ENCODE assay signal across 1 cellular context in the genomic region with DNA sequence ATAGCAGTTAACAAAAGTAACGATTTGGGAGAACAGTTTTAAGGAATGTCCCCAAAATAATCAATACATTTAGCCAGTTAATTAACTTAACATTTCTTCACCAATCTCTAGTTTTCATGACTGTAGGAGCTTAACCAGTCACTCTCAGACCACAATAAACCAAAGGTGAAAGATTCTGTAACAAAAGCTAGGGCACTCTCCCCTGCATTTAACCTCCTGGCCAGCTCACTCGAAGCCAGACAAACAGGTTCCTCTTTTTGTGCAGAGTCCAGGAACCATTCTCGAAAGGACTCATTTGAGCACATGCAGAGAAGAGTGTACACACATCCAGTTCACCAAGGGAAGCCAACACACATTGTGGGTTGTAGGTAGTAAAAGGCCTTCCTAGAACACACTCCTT.
TF ChIP-seq lines count a peak whose summit lies in the region.

No MANE protein-coding gene starts in this region.

TF ChIP-seq in GM12878, 131 proteins besides CTCF, POLR2A, EP300 and RAD21 (continued from another document and continues in another):
- no peak for TF ChIP-seq PAX5 (IDR thresholded peaks at IDR 0.05; ENCODE audit: borderline replicate concordance, low read depth, low read length)
- no peak for TF ChIP-seq RBBP5 (conservative IDR thresholded peaks at IDR 0.05)
- peak in 1 of 2 experiments; percentile 52; a peak in 3 of 4 replicates for TF ChIP-seq IKZF2 (IDR thresholded peaks at IDR 0.05)
- no peak for TF ChIP-seq BRCA1 (IDR thresholded peaks at IDR 0.05; ENCODE audit: low read depth, low read length)
- TF ChIP-seq, protein P1, sequence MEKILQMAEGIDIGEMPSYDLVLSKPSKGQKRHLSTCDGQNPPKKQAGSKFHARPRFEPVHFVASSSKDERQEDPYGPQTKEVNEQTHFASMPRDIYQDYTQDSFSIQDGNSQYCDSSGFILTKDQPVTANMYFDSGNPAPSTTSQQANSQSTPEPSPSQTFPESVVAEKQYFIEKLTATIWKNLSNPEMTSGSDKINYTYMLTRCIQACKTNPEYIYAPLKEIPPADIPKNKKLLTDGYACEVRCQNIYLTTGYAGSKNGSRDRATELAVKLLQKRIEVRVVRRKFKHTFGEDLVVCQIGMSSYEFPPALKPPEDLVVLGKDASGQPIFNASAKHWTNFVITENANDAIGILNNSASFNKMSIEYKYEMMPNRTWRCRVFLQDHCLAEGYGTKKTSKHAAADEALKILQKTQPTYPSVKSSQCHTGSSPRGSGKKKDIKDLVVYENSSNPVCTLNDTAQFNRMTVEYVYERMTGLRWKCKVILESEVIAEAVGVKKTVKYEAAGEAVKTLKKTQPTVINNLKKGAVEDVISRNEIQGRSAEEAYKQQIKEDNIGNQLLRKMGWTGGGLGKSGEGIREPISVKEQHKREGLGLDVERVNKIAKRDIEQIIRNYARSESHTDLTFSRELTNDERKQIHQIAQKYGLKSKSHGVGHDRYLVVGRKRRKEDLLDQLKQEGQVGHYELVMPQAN (conservative IDR thresholded peaks at IDR 0.05) = 0 out of 2 replicates have a peak, but pooled peaks have one; percentile 30
- TF ChIP-seq, protein P2, sequence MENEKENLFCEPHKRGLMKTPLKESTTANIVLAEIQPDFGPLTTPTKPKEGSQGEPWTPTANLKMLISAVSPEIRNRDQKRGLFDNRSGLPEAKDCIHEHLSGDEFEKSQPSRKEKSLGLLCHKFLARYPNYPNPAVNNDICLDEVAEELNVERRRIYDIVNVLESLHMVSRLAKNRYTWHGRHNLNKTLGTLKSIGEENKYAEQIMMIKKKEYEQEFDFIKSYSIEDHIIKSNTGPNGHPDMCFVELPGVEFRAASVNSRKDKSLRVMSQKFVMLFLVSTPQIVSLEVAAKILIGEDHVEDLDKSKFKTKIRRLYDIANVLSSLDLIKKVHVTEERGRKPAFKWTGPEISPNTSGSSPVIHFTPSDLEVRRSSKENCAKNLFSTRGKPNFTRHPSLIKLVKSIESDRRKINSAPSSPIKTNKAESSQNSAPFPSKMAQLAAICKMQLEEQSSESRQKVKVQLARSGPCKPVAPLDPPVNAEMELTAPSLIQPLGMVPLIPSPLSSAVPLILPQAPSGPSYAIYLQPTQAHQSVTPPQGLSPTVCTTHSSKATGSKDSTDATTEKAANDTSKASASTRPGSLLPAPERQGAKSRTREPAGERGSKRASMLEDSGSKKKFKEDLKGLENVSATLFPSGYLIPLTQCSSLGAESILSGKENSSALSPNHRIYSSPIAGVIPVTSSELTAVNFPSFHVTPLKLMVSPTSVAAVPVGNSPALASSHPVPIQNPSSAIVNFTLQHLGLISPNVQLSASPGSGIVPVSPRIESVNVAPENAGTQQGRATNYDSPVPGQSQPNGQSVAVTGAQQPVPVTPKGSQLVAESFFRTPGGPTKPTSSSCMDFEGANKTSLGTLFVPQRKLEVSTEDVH (IDR thresholded peaks at IDR 0.05; ENCODE audit: low read depth, partially characterized antibody) = no peak
- no peak for TF ChIP-seq MYB (IDR thresholded peaks at IDR 0.05; ENCODE audit: borderline replicate concordance, low read depth, low read length)
- no peak for TF ChIP-seq TAF1 (IDR thresholded peaks at IDR 0.05; ENCODE audit: borderline replicate concordance, low read depth, low read length)
- TF ChIP-seq GABPA (IDR thresholded peaks at IDR 0.05; ENCODE audit: low read depth) = no peak
- TF ChIP-seq, protein P3, sequence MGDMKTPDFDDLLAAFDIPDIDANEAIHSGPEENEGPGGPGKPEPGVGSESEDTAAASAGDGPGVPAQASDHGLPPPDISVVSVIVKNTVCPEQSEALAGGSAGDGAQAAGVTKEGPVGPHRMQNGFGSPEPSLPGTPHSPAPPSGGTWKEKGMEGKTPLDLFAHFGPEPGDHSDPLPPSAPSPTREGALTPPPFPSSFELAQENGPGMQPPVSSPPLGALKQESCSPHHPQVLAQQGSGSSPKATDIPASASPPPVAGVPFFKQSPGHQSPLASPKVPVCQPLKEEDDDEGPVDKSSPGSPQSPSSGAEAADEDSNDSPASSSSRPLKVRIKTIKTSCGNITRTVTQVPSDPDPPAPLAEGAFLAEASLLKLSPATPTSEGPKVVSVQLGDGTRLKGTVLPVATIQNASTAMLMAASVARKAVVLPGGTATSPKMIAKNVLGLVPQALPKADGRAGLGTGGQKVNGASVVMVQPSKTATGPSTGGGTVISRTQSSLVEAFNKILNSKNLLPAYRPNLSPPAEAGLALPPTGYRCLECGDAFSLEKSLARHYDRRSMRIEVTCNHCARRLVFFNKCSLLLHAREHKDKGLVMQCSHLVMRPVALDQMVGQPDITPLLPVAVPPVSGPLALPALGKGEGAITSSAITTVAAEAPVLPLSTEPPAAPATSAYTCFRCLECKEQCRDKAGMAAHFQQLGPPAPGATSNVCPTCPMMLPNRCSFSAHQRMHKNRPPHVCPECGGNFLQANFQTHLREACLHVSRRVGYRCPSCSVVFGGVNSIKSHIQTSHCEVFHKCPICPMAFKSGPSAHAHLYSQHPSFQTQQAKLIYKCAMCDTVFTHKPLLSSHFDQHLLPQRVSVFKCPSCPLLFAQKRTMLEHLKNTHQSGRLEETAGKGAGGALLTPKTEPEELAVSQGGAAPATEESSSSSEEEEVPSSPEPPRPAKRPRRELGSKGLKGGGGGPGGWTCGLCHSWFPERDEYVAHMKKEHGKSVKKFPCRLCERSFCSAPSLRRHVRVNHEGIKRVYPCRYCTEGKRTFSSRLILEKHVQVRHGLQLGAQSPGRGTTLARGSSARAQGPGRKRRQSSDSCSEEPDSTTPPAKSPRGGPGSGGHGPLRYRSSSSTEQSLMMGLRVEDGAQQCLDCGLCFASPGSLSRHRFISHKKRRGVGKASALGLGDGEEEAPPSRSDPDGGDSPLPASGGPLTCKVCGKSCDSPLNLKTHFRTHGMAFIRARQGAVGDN (IDR thresholded peaks at IDR 0.05) = peak; percentile 96
- TF ChIP-seq EGR1 (IDR thresholded peaks at IDR 0.05; ENCODE audit: borderline replicate concordance in 1 of 2, low read depth in 2 of 2, low read length in 2 of 2) = no peak
- no peak for TF ChIP-seq POU2F2 (IDR thresholded peaks at IDR 0.05; ENCODE audit: borderline replicate concordance, low read depth, low read length)
- TF ChIP-seq, protein P4, sequence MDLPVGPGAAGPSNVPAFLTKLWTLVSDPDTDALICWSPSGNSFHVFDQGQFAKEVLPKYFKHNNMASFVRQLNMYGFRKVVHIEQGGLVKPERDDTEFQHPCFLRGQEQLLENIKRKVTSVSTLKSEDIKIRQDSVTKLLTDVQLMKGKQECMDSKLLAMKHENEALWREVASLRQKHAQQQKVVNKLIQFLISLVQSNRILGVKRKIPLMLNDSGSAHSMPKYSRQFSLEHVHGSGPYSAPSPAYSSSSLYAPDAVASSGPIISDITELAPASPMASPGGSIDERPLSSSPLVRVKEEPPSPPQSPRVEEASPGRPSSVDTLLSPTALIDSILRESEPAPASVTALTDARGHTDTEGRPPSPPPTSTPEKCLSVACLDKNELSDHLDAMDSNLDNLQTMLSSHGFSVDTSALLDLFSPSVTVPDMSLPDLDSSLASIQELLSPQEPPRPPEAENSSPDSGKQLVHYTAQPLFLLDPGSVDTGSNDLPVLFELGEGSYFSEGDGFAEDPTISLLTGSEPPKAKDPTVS (IDR thresholded peaks at IDR 0.05; ENCODE audit: low read depth, low read length) = no peak
- TF ChIP-seq SREBF2 (IDR thresholded peaks at IDR 0.05; ENCODE audit: low read length) = no peak
- TF ChIP-seq REST (IDR thresholded peaks at IDR 0.05; ENCODE audit: low read depth, low read length) = no peak
- no peak for TF ChIP-seq TCF3 (IDR thresholded peaks at IDR 0.05; ENCODE audit: borderline replicate concordance, insufficient read depth, low read depth, low read length)
- no peak for TF ChIP-seq ZSCAN29 (IDR thresholded peaks at IDR 0.05)
- no peak for TF ChIP-seq IRF4 (IDR thresholded peaks at IDR 0.05; ENCODE audit: low read depth, low read length)
- no peak for TF ChIP-seq ASH2L (IDR thresholded peaks at IDR 0.05; ENCODE audit: borderline replicate concordance, low read depth)
- TF ChIP-seq TCF12 (IDR thresholded peaks at IDR 0.05; ENCODE audit: low read depth, low read length) = no peak
- no peak for TF ChIP-seq ESRRA (IDR thresholded peaks at IDR 0.05; ENCODE audit: low read length)
- TF ChIP-seq NR2F1 (conservative IDR thresholded peaks at IDR 0.05) = peak; percentile 84
- no peak for TF ChIP-seq YY1 (IDR thresholded peaks at IDR 0.05; ENCODE audit: low read depth, low read length)
- no peak for TF ChIP-seq ATF7 (IDR thresholded peaks at IDR 0.05; ENCODE audit: low read depth)
- no peak for TF ChIP-seq JUNB (IDR thresholded peaks at IDR 0.05)
- no peak for TF ChIP-seq SREBF1 (IDR thresholded peaks at IDR 0.05; ENCODE audit: low read length)
- no peak for TF ChIP-seq ELK1 (IDR thresholded peaks at IDR 0.05; ENCODE audit: low read depth, low read length)
- TF ChIP-seq SMAD1 (IDR thresholded peaks at IDR 0.05; ENCODE audit: low read depth, partially characterized antibody) = no peak
- no peak for TF ChIP-seq SIX5 (IDR thresholded peaks at IDR 0.05; ENCODE audit: low read depth, low read length, severe bottlenecking)
- TF ChIP-seq FOXM1 (IDR thresholded peaks at IDR 0.05; ENCODE audit: low read depth, low read length) = no peak
- TF ChIP-seq RB1 (IDR thresholded peaks at IDR 0.05; ENCODE audit: borderline replicate concordance) = no peak
- TF ChIP-seq CBFB (IDR thresholded peaks at IDR 0.05; ENCODE audit: low read depth) = no peak
- no peak for TF ChIP-seq MEF2B (IDR thresholded peaks at IDR 0.05; ENCODE audit: partially characterized antibody, poor library complexity, severe bottlenecking)
- no peak for TF ChIP-seq ATF3 (IDR thresholded peaks at IDR 0.05; ENCODE audit: borderline replicate concordance, extremely low read depth, low read depth, low read length)
- no peak for TF ChIP-seq MXI1 (IDR thresholded peaks at IDR 0.05; ENCODE audit: low read depth, low read length)
- TF ChIP-seq, protein P5, sequence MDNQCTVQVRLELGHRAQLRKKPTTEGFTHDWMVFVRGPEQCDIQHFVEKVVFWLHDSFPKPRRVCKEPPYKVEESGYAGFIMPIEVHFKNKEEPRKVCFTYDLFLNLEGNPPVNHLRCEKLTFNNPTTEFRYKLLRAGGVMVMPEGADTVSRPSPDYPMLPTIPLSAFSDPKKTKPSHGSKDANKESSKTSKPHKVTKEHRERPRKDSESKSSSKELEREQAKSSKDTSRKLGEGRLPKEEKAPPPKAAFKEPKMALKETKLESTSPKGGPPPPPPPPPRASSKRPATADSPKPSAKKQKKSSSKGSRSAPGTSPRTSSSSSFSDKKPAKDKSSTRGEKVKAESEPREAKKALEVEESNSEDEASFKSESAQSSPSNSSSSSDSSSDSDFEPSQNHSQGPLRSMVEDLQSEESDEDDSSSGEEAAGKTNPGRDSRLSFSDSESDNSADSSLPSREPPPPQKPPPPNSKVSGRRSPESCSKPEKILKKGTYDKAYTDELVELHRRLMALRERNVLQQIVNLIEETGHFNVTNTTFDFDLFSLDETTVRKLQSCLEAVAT (IDR thresholded peaks at IDR 0.05) = 0 out of 2 replicates have a peak, but pooled peaks have one; percentile 38
- no peak for TF ChIP-seq CREB1 (IDR thresholded peaks at IDR 0.05; ENCODE audit: low read depth)
- no peak for TF ChIP-seq POLR2AphosphoS5 (IDR thresholded peaks at IDR 0.05; ENCODE audit: low read length)
- TF ChIP-seq LARP7 (IDR thresholded peaks at IDR 0.05) = no peak
- no peak for TF ChIP-seq KLF5 (IDR thresholded peaks at IDR 0.05; ENCODE audit: partially characterized antibody)
- TF ChIP-seq MTA2 (IDR thresholded peaks at IDR 0.05; ENCODE audit: low read depth) = peak; percentile 59
- TF ChIP-seq IKZF1 (conservative IDR thresholded peaks at IDR 0.05) = peak; percentile 37; the same call in 1 of the 2 replicates
- peak; percentile 1 for TF ChIP-seq BMI1 (IDR thresholded peaks at IDR 0.05; ENCODE audit: borderline replicate concordance)
- TF ChIP-seq NFXL1 (IDR thresholded peaks at IDR 0.05; ENCODE audit: borderline replicate concordance) = no peak
- TF ChIP-seq NBN (IDR thresholded peaks at IDR 0.05) = no peak
- 0 out of 2 replicates have a peak, but pooled peaks have one; percentile 35 for TF ChIP-seq RUNX3 (IDR thresholded peaks at IDR 0.05; ENCODE audit: low read length)
- peak in 1 of 2 experiments; percentile 61; a peak in 2 of 4 replicates for TF ChIP-seq BHLHE40 (IDR thresholded peaks at IDR 0.05; ENCODE audit: borderline replicate concordance in 1 of 2, low read depth in 2 of 2, low read length in 1 of 2)
- TF ChIP-seq TBL1XR1 (IDR thresholded peaks at IDR 0.05; ENCODE audit: low read depth, low read length) = no peak
- no peak for TF ChIP-seq SUZ12 (IDR thresholded peaks at IDR 0.05; ENCODE audit: unreplicated experiment)
- TF ChIP-seq ZNF217 (IDR thresholded peaks at IDR 0.05) = no peak
